In the genomic region with DNA sequence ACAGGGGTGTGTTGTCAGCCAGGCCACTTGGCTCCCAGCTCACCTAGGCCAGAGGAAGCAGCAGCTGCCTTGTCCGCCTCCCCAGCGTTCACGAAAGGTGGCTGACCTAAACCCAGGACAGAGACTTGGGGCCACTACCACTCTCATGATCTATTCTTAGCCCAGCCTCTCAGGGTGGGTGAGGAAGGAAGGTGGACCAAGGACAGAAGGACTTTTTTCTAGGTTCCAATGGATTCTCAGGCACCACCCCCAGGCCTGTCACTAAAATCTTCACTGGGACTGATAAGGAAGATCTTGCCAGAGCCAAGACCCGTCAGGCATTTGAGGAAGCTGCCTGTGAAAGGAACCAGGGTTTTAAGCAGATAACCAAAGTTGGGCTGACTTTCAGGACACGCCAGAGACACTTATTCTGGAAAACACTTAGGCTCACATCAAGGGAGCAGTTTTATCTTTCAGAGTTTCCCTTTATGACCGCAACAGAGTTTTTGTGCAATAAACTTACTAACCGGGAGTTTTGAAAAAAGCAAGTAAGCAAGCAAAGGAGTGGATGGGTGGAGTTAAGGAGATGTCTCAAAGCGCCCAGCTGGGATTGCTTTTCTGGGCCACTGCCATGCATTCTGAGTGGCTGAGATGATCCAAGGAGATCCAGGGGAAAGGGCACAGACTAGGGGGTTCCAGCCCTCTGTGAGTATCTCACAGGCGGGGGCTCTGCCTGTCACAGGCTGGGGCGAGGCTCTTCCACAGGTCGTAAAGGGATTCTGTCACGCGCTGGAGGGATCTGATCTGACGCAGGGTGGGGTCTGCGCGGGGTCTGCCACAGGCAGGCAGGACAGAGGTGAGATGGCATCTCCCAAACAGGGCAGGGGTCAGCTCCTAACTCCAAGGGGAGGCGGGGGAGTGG, we compare ENCODE assay signal across 8 cellular contexts. TPM values are rescaled to one million over a fixed set of nuclear protein-coding genes. Genes with fewer than 3 reads are reported as not detected.
DNase-seq lines count a peak whose midpoint lies in the region; ATAC-seq and TF ChIP-seq lines count a peak whose summit lies in the region.

No MANE protein-coding gene starts in this region.

- no peaks in the 10 kb centered on the region for H3K27me3 Mint-ChIP-seq in activated naive CD4-positive, alpha-beta T cell treated with anti-CD3 and anti-CD28 coated beads for 36 hours (ENCODE audit: low read depth)

- H3K9me2 ChIP-seq in OCI-LY7 (ENCODE audit: insufficient read depth, low read length) = no peaks in the 10 kb centered on the region

- H3K9ac ChIP-seq in liver (ENCODE audit: low read depth in 1 of 2, low read length in 2 of 2) = peak overlapping the region; percentile 76 to 77

- H3K4me1 ChIP-seq in OCI-LY7 (ENCODE audit: insufficient read depth, low read length, poor library complexity, severe bottlenecking) (peaks cover 7% of the 10 kb centered on the region), liver (ENCODE audit: control insufficient read depth in 4 of 4, insufficient read depth in 4 of 4, low read length in 3 of 4) (peaks cover 3 to 22% (median 15%) of the 10 kb centered on the region in 4 donors), testis (peaks cover 13% of the 10 kb centered on the region)

- H3K4me3 Mint-ChIP-seq in activated naive CD4-positive, alpha-beta T cell treated with anti-CD3 and anti-CD28 coated beads for 36 hours = peak overlapping the region; percentile 90

- BruUV-seq in OCI-LY7 (replicated peaks; lab: Mats Ljungman, UMichigan) = no TSS peak

- CTCF ChIA-PET in activated naive CD4-positive, alpha-beta T cell treated with anti-CD3 and anti-CD28 coated beads for 36 hours (lab: Charles Lee) = interaction anchor here (0.6 to 9.3 kb wide), 16 partner anchors 12 to 301 kb away, joined by 3 to 377 read pairs (median 5); no protein-coding TSS in a partner anchor
- CTCF ChIA-PET in OCI-LY7 (lab: Charles Lee; ENCODE audit: unreplicated experiment) = interaction anchor here (0.5 to 3.2 kb wide), 6 partner anchors 16 to 276 kb away, joined by 3 to 16 read pairs (median 3); no protein-coding TSS in a partner anchor

- no peaks in the 10 kb centered on the region for H3K36me3 Mint-ChIP-seq in activated naive CD4-positive, alpha-beta T cell treated with anti-CD3 and anti-CD28 coated beads for 36 hours (ENCODE audit: low read depth)

- no peaks in the 10 kb centered on the region for H3K79me2 ChIP-seq in OCI-LY7 (ENCODE audit: insufficient read depth, low read depth, low read length)

- POLR2A ChIA-PET in OCI-LY7 (lab: Charles Lee) = interaction anchor here (1.0 to 2.6 kb wide), 4 partner anchors 10 to 93 kb away, joined by 3 to 10 read pairs (median 4); no protein-coding TSS in a partner anchor

- TF ChIP-seq RAD21 in liver (IDR thresholded peaks at IDR 0.05) = no peak

- no peak for TF ChIP-seq POLR2A in testis (IDR thresholded peaks at IDR 0.05)

- no peaks in the 10 kb centered on the region for H3K36me3 ChIP-seq in OCI-LY7 (ENCODE audit: insufficient read depth, low read length)
- peaks cover 0 to 4% (median 3%) of the 10 kb centered on the region in 4 donors for H3K36me3 ChIP-seq in liver (ENCODE audit: control insufficient read depth in 4 of 4, insufficient read depth in 3 of 4, low read depth in 1 of 4, low read length in 3 of 4)
- H3K36me3 ChIP-seq in testis (ENCODE audit: low read depth, missing control alignments) = no peaks in the 10 kb centered on the region

- H3K4me2 ChIP-seq in OCI-LY7 (ENCODE audit: low read length) = peak overlapping the region; percentile 86

- no peaks in the 10 kb centered on the region for H3K9me3 ChIP-seq in OCI-LY7 (ENCODE audit: low read length)
- H3K9me3 ChIP-seq in liver (ENCODE audit: control insufficient read depth in 4 of 4, low read length in 3 of 4) = no peaks in the 10 kb centered on the region
- no peaks in the 10 kb centered on the region for H3K9me3 ChIP-seq in testis

- peak overlapping the region; percentile 76 for H3K27ac Mint-ChIP-seq in activated naive CD4-positive, alpha-beta T cell treated with anti-CD3 and anti-CD28 coated beads for 36 hours

- H3K27ac ChIP-seq in OCI-LY7 (ENCODE audit: low read depth, low read length, poor library complexity, severe bottlenecking) (no peak overlapping the region), coronary artery (peak overlapping the region in 1 of 2 donors; percentile 85), liver (ENCODE audit: low read depth in 1 of 2, low read length in 2 of 2) (peak overlapping the region in 1 of 2 donors; percentile 72), testis (peak overlapping the region; percentile 33 to 72)

- H3K4me3 ChIP-seq in OCI-LY7 (ENCODE audit: low read depth, low read length, poor library complexity, severe bottlenecking) (peak overlapping the region; percentile 81), coronary artery (peak overlapping the region; percentile 97), liver (ENCODE audit: low read depth in 1 of 3, low read length in 3 of 3) (peak overlapping the region; percentile 75 to 100 (median 93)), testis (peak overlapping the region; percentile 94 to 97)

- TF ChIP-seq CTCF in OCI-LY7 (conservative IDR thresholded peaks at IDR 0.05; ENCODE audit: low read length) (no peak), coronary artery (IDR thresholded peaks at IDR 0.05) (no peak), liver (IDR thresholded peaks at IDR 0.05; ENCODE audit: low read depth, low read length, missing input control) (no peak), testis (IDR thresholded peaks at IDR 0.05) (no peak)

- H2AFZ ChIP-seq in OCI-LY7 (ENCODE audit: low read length) = peak overlapping the region; percentile 83

- intact Hi-C loops in activated naive CD4-positive, alpha-beta T cell treated with anti-CD3 and anti-CD28 coated beads for 36 hours (cut with micrococcal nuclease) = loop anchor here (5.0 to 10.0 kb wide), 3 partner anchors 152 to 305 kb away; a partner anchor contains a TSS
- intact Hi-C loops in OCI-LY7 (cut with micrococcal nuclease; ENCODE audit: unreplicated experiment) = no loop called here
- intact Hi-C loops in testis (cut with DNase I; ENCODE audit: low total_unique reads) = loop anchor here (5.0 kb wide), 1 partner anchor 93 kb away; no protein-coding TSS in a partner anchor

- no peaks in the 10 kb centered on the region for H4K20me1 ChIP-seq in OCI-LY7 (ENCODE audit: insufficient read depth, low read length)

- WGBS in liver = 18% methylated on average over 17 of the region's 17 CpGs
- WGBS in testis, 2 donors = 7 to 9% methylated on average over 8 to 17 of the region's 17 CpGs

- DNase-seq in activated naive CD4-positive, alpha-beta T cell treated with anti-CD3 and anti-CD28 coated beads for 36 hours = peak; percentile 24
- no peak for DNase-seq in activated naive CD4-positive, alpha-beta T cell treated with anti-CD3 and anti-CD28 coated beads, Interleukin-2, amount 50 U/mL, for 16 hours
- DNase-seq in OCI-LY7 (ENCODE audit: low spot score) (peak; percentile 6), coronary artery (ENCODE audit: low spot score) (no peak), testis (peak; percentile 48), activated gamma-delta T cell (lab: John Stamatoyannopoulos, UW) (no peak)

- no peak for ATAC-seq in GM18498 (IDR thresholded peaks at IDR 0.05; ENCODE audit: unreplicated experiment)

- H3K4me1 Mint-ChIP-seq in activated naive CD4-positive, alpha-beta T cell treated with anti-CD3 and anti-CD28 coated beads for 36 hours (ENCODE audit: low read depth) = peaks cover 18% of the 10 kb centered on the region

- H3K9me3 Mint-ChIP-seq in activated naive CD4-positive, alpha-beta T cell treated with anti-CD3 and anti-CD28 coated beads for 36 hours = no peaks in the 10 kb centered on the region

- H3K27me3 ChIP-seq in liver (ENCODE audit: control insufficient read depth in 4 of 4, insufficient read depth in 4 of 4, low read length in 3 of 4) = no peaks in the 10 kb centered on the region
- H3K27me3 ChIP-seq in testis = no peaks in the 10 kb centered on the region

TF ChIP-seq in liver, 16 proteins besides CTCF, POLR2A, EP300 and RAD21:
- TF ChIP-seq, protein P1, sequence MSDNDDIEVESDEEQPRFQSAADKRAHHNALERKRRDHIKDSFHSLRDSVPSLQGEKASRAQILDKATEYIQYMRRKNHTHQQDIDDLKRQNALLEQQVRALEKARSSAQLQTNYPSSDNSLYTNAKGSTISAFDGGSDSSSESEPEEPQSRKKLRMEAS (IDR thresholded peaks at IDR 0.05) = no peak
- TF ChIP-seq EGR1 (IDR thresholded peaks at IDR 0.05; ENCODE audit: low read depth in 2 of 2) = no peak

RNA-seq across cellular contexts. Expression of a gene that starts 1.0 kb away (rescaled TPM):
- 1 to 10 TPM; 1.7 to 2.1 TPM for total RNA-seq in activated naive CD4-positive, alpha-beta T cell treated with anti-CD3 and anti-CD28 coated beads for 36 hours
- 1.7 and 2.3 TPM in 2 replicates for total RNA-seq in OCI-LY7 (2014; rRNA removed; shearing (Covaris generic))
- total RNA-seq in OCI-LY7 (2022) (2.4 and 2.6 TPM in 2 replicates), liver (1 to 10 TPM; 3.3 to 9.9 TPM), testis (10 to 100 TPM; 21.5 to 22.9 TPM)
- polyA plus RNA-seq in liver (1 to 10 TPM; 3.5 to 4.3 TPM), testis (ENCODE audit: insufficient read depth, low read depth, low replicate concordance) (11.0 TPM)

RNA-seq across cellular contexts. Expression of a gene that starts 26.8 kb away (rescaled TPM):
- not detected for total RNA-seq in activated naive CD4-positive, alpha-beta T cell treated with anti-CD3 and anti-CD28 coated beads for 36 hours
- total RNA-seq in OCI-LY7 (2014; rRNA removed; shearing (Covaris generic)) = not detected in 2 replicates
- total RNA-seq in OCI-LY7 (2022) = not detected in 2 replicates
- total RNA-seq in liver = not detected
- not detected for polyA plus RNA-seq in liver
- total RNA-seq in testis = under 1 TPM in 1 of 2 donors, not detected in 1; 0.62 TPM
- 0.38 TPM for polyA plus RNA-seq in testis (ENCODE audit: insufficient read depth, low read depth, low replicate concordance)

RNA-seq across cellular contexts. Expression of a gene that starts 45.5 kb away (rescaled TPM):
- not detected for total RNA-seq in activated naive CD4-positive, alpha-beta T cell treated with anti-CD3 and anti-CD28 coated beads for 36 hours
- not detected in 2 replicates for total RNA-seq in OCI-LY7 (2014; rRNA removed; shearing (Covaris generic))
- total RNA-seq in OCI-LY7 (2022) = not detected in 2 replicates
- total RNA-seq in liver = 100 to 1,000 TPM in 1 of 2 donors, 10 to 100 TPM in 1; 51.7 to 171 TPM
- polyA plus RNA-seq in liver = 100 to 1,000 TPM in 1 of 2 donors, 10 to 100 TPM in 1; 52.3 to 120 TPM
- total RNA-seq in testis = 1 to 10 TPM; 1.2 to 1.4 TPM
- 2.5 TPM for polyA plus RNA-seq in testis (ENCODE audit: insufficient read depth, low read depth, low replicate concordance)

Comparison
In these comparisons a context has a peak if more than half of its experiments do, and no peak if none do; other contexts are left out.
1. DNase-seq: peak in activated naive CD4-positive, alpha-beta T cell treated with anti-CD3 and anti-CD28 coated beads for 36 hours (single experiment), OCI-LY7 (single experiment) and testis (single experiment); none in activated naive CD4-positive, alpha-beta T cell treated with anti-CD3 and anti-CD28 coated beads, Interleukin-2, amount 50 U/mL, for 16 hours (single experiment), coronary artery (single experiment) and activated gamma-delta T cell (single experiment).
2. RNA of a gene that starts 45.5 kb away (total RNA-seq): 51.7 to 171 TPM in liver; 1.2 to 1.4 TPM in testis, not detected in activated naive CD4-positive, alpha-beta T cell treated with anti-CD3 and anti-CD28 coated beads for 36 hours and not detected in OCI-LY7; every median in the first group is over 10 times any median in the second.
3. Peak in every context shown above with its lines, with median percentiles within 50 percentile points of each other: H3K4me3 ChIP-seq.